In genomic region chr9:130128782-130129424, GRCh38 we compare ENCODE assay signal across 7 cellular contexts. TPM values are rescaled to one million over a fixed set of nuclear protein-coding genes. Genes with fewer than 3 reads are reported as not detected.
DNase-seq lines count a peak whose midpoint lies in the region; ATAC-seq and TF ChIP-seq lines count a peak whose summit lies in the region.

No MANE protein-coding gene starts in this region.

- H2BK120ac ChIP-seq in mesenchymal stem cell (ENCODE audit: low read depth, low read length) = no peak overlapping the region

- peak overlapping the region; percentile 30 to 32 for H3K4ac ChIP-seq in mesenchymal stem cell (ENCODE audit: low read depth in 1 of 2, low read length in 2 of 2)

- no peak overlapping the region for H3K9ac ChIP-seq in mesenchymal stem cell (ENCODE audit: low read length)

- H3K4me3 Mint-ChIP-seq in WTC11 = no peak overlapping the region
- peak overlapping the region; percentile 89 for H3K4me3 Mint-ChIP-seq in stimulated activated effector memory CD8-positive, alpha-beta T cell treated with anti-CD3 and anti-CD28 coated beads, Interleukin-12 subunit alpha, Interleukin-12 subunit beta, amount 100 ng/mL, for 72 hours

- H3K14ac ChIP-seq in mesenchymal stem cell (ENCODE audit: low read length in 2 of 2) = no peak overlapping the region

- H3K36me3 Mint-ChIP-seq in WTC11 = peaks cover 31% of the 10 kb centered on the region
- H3K36me3 Mint-ChIP-seq in stimulated activated effector memory CD8-positive, alpha-beta T cell treated with anti-CD3 and anti-CD28 coated beads, Interleukin-12 subunit alpha, Interleukin-12 subunit beta, amount 100 ng/mL, for 72 hours = peaks cover 85% of the 10 kb centered on the region

- peak overlapping the region; percentile 2 for H3K4me2 ChIP-seq in mesenchymal stem cell (ENCODE audit: low read length, poor library complexity, severe bottlenecking)

- H2AFZ ChIP-seq in mesenchymal stem cell (ENCODE audit: low read depth, low read length) = no peak overlapping the region

- no peak overlapping the region for H2BK15ac ChIP-seq in mesenchymal stem cell (ENCODE audit: low read depth, poor library complexity, severe bottlenecking)

- no peaks in the 10 kb centered on the region for H3K9me3 ChIP-seq in mesenchymal stem cell (ENCODE audit: control insufficient read depth, low read length)

- H2AK5ac ChIP-seq in mesenchymal stem cell (ENCODE audit: low read length, severe bottlenecking) = peak overlapping the region; percentile 7

- no peaks in the 10 kb centered on the region for H3K9me3 Mint-ChIP-seq in WTC11
- no peaks in the 10 kb centered on the region for H3K9me3 Mint-ChIP-seq in stimulated activated effector memory CD8-positive, alpha-beta T cell treated with anti-CD3 and anti-CD28 coated beads, Interleukin-12 subunit alpha, Interleukin-12 subunit beta, amount 100 ng/mL, for 72 hours

- peaks cover 38 to 63% of the 10 kb centered on the region in 2 experiments for H3K36me3 ChIP-seq in mesenchymal stem cell (ENCODE audit: control insufficient read depth in 1 of 2, insufficient read depth in 2 of 2, low read depth in 1 of 2, low read length in 2 of 2)

- peak overlapping the region; percentile 53; the same call in 1 of the 2 replicates for H3K27ac Mint-ChIP-seq in WTC11
- peak overlapping the region; percentile 100 for H3K27ac Mint-ChIP-seq in stimulated activated effector memory CD8-positive, alpha-beta T cell treated with anti-CD3 and anti-CD28 coated beads, Interleukin-12 subunit alpha, Interleukin-12 subunit beta, amount 100 ng/mL, for 72 hours

- H2BK5ac ChIP-seq in mesenchymal stem cell (ENCODE audit: low read depth, low read length, poor library complexity, severe bottlenecking) = peak overlapping the region; percentile 71

- peaks cover 8% of the 10 kb centered on the region for H3K79me1 ChIP-seq in mesenchymal stem cell (replicated peaks; ENCODE audit: low read length, poor library complexity, severe bottlenecking)

- H3K4me1 ChIP-seq in mesenchymal stem cell (ENCODE audit: control insufficient read depth, insufficient read depth, low read depth, low read length) = peaks cover 21% of the 10 kb centered on the region

- no peak overlapping the region for H4K8ac ChIP-seq in mesenchymal stem cell (ENCODE audit: low read length)

- no peaks in the 10 kb centered on the region for H3K27me3 Mint-ChIP-seq in WTC11 (ENCODE audit: low read depth)

- H3K4me1 Mint-ChIP-seq in WTC11 = peaks cover 3% of the 10 kb centered on the region; the same call in 1 of the 2 replicates
- peaks cover 60% of the 10 kb centered on the region for H3K4me1 Mint-ChIP-seq in stimulated activated effector memory CD8-positive, alpha-beta T cell treated with anti-CD3 and anti-CD28 coated beads, Interleukin-12 subunit alpha, Interleukin-12 subunit beta, amount 100 ng/mL, for 72 hours

- no peaks in the 10 kb centered on the region for H3K27me3 ChIP-seq in mesenchymal stem cell (ENCODE audit: control insufficient read depth in 1 of 2, insufficient read depth in 1 of 2, low read length in 2 of 2)

- CTCF ChIA-PET in WTC11 (lab: Charles Lee) = no interaction called here

- peak; percentile 39 for DNase-seq in GM19240 (ENCODE audit: insufficient read length, low spot score)
- DNase-seq in WTC11 (ENCODE audit: low spot score) = no peak
- DNase-seq in cerebellum (ENCODE audit: low spot score) = peak; percentile 66
- peak; percentile 94 for DNase-seq in mesenchymal stem cell
- peak; percentile 42 to 82 for DNase-seq in stimulated activated effector memory CD8-positive, alpha-beta T cell treated with anti-CD3 and anti-CD28 coated beads, Interleukin-12 subunit alpha, Interleukin-12 subunit beta, amount 100 ng/mL, for 72 hours (ENCODE audit: low spot score in 2 of 2)
- no peak for DNase-seq in effector CD8-positive, alpha-beta T cell (lab: John Stamatoyannopoulos, UW)

- TF ChIP-seq CTCF in WTC11 (IDR thresholded peaks at IDR 0.05) = no peak

- H3K27ac ChIP-seq in mesenchymal stem cell (ENCODE audit: low read length, poor library complexity, severe bottlenecking) = peak overlapping the region; percentile 93

- H3K18ac ChIP-seq in mesenchymal stem cell (ENCODE audit: low read depth in 1 of 2, low read length in 2 of 2) = no peak overlapping the region

- H4K91ac ChIP-seq in mesenchymal stem cell (ENCODE audit: low read length) = no peak overlapping the region

- ATAC-seq in HG03521 (IDR thresholded peaks at IDR 0.05; ENCODE audit: unreplicated experiment) = peak; percentile 61
- no peak for ATAC-seq in WTC11
- ATAC-seq in stimulated activated effector memory CD8-positive, alpha-beta T cell treated with anti-CD3 and anti-CD28 coated beads, Interleukin-12 subunit alpha, Interleukin-12 subunit beta, amount 100 ng/mL, for 72 hours = peak; percentile 93

- POLR2A ChIA-PET in WTC11 (lab: Charles Lee) = no interaction called here

- H3K23ac ChIP-seq in mesenchymal stem cell (ENCODE audit: low read length in 2 of 2) = no peak overlapping the region

- 29% methylated on average over 13 of the region's 13 CpGs for WGBS in mesenchymal stem cell

- H3K4me3 ChIP-seq in mesenchymal stem cell (ENCODE audit: insufficient read depth in 1 of 2, low read depth in 1 of 2, low read length in 2 of 2) = no peak overlapping the region

- no peak overlapping the region for H2BK12ac ChIP-seq in mesenchymal stem cell (ENCODE audit: low read length in 2 of 2)

TF ChIP-seq in WTC11, 78 proteins besides CTCF, POLR2A, EP300 and RAD21 (continues in another document):
- TF ChIP-seq NR1H2 (CRISPR knock-in tag; IDR thresholded peaks at IDR 0.05) (no peak), ZNF671 (CRISPR knock-in tag; IDR thresholded peaks at IDR 0.05) (no peak), GTF2I (CRISPR knock-in tag; conservative IDR thresholded peaks at IDR 0.05) (no peak), OVOL2 (CRISPR knock-in tag; IDR thresholded peaks at IDR 0.05; ENCODE audit: borderline replicate concordance) (no peak), SMAD3 (CRISPR knock-in tag; IDR thresholded peaks at IDR 0.05; ENCODE audit: borderline replicate concordance) (no peak), E2F4 (CRISPR knock-in tag; IDR thresholded peaks at IDR 0.05; ENCODE audit: borderline replicate concordance, low read depth) (no peak), TP53 (CRISPR knock-in tag; IDR thresholded peaks at IDR 0.05) (no peak), ZSCAN18 (CRISPR knock-in tag; IDR thresholded peaks at IDR 0.05) (no peak), KAT7 (CRISPR knock-in tag; IDR thresholded peaks at IDR 0.05; ENCODE audit: borderline replicate concordance) (no peak), ZNF317 (CRISPR knock-in tag; IDR thresholded peaks at IDR 0.05; ENCODE audit: borderline replicate concordance, low read depth) (no peak), FOXP1 (CRISPR knock-in tag; IDR thresholded peaks at IDR 0.05; ENCODE audit: borderline replicate concordance) (no peak), CREB1 (CRISPR knock-in tag; IDR thresholded peaks at IDR 0.05) (no peak), NR3C1 (CRISPR knock-in tag; conservative IDR thresholded peaks at IDR 0.05; ENCODE audit: low read depth) (no peak), CBFB (CRISPR knock-in tag; IDR thresholded peaks at IDR 0.05; ENCODE audit: low read depth) (no peak), ESRRA (CRISPR knock-in tag; IDR thresholded peaks at IDR 0.05; ENCODE audit: borderline replicate concordance) (no peak), CDX4 (CRISPR knock-in tag; IDR thresholded peaks at IDR 0.05; ENCODE audit: borderline replicate concordance) (no peak), RORB (CRISPR knock-in tag; IDR thresholded peaks at IDR 0.05) (no peak)
- TF ChIP-seq, protein P1, sequence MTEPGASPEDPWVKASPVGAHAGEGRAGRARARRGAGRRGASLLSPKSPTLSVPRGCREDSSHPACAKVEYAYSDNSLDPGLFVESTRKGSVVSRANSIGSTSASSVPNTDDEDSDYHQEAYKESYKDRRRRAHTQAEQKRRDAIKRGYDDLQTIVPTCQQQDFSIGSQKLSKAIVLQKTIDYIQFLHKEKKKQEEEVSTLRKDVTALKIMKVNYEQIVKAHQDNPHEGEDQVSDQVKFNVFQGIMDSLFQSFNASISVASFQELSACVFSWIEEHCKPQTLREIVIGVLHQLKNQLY (CRISPR knock-in tag; IDR thresholded peaks at IDR 0.05) = no peak

RNA-seq across cellular contexts. Expression of gene NCS1, which starts 43.3 kb away (rescaled TPM):
- total RNA-seq in WTC11 (2021) (31.8 to 32.6 TPM (median 32.4 TPM) in 3 replicates), cerebellum (85.0 TPM)
- 38.8 TPM for polyA plus RNA-seq in mesenchymal stem cell (2013, experiment 1 of 2)
- polyA plus RNA-seq in mesenchymal stem cell (2013, experiment 2 of 2) = 37.7 TPM

Comparison
In these comparisons a context has a peak if more than half of its experiments do, and no peak if none do; other contexts are left out.
1. DNase-seq: peak in GM19240 (single experiment), cerebellum (single experiment), mesenchymal stem cell (single experiment) and stimulated activated effector memory CD8-positive, alpha-beta T cell treated with anti-CD3 and anti-CD28 coated beads, Interleukin-12 subunit alpha, Interleukin-12 subunit beta, amount 100 ng/mL, for 72 hours (2 of 2); none in WTC11 (single experiment) and effector CD8-positive, alpha-beta T cell (single experiment).